In the genomic region with DNA sequence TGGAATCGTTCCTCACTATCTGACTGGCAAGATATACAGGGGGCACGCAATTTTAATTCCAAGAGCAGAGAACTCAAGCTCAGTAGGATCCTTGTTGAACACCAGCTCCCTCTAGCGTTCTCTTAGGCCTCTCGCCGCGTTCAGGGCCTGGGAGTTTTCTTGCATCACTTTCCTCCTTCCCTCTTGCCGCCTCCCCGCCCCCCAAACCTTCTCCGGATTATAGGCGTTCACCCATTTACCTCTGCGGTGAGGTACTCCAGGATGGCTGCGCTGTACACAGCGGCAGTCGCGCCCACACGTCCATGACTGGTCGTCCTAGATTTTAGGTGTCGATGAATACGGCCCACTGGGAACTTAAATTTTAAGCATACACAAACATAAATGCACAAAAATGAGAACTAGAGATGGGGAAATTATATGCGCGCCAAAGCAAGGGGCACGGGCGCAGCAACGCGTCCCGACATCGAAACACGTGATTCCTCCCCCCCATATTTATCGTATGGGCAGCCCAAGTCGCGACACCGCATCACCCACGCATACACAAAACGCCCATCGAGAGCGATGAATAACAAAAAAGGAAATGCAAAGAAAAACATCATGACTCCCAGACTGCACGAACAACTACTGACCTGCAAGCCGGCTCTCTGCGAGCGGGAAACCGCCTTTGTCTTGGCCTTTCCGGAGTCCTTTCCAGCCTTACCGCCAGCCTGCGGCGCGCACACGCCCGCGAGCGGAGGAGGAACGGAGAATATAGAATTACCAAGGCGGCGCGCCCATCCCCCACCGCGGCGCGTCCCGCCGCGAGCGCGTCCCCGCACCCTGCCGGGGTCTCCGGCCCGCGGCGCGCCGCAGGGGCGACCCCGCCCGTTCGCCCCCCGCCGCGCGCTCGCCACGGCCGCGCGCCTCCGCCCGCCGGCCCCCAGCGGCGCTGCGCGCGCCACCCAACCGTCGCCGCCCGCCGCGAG, we compare ENCODE assay signal across 1 cellular context.
A peak's percentile ranks its signal among the peaks of the same experiment; 100 is the strongest.
TF ChIP-seq lines count a peak whose summit lies in the region.

No MANE protein-coding gene starts in this region.

TF ChIP-seq in K562, 482 proteins besides CTCF, POLR2A, EP300 and RAD21 (continued from another document and continues in another):
- no peak for TF ChIP-seq ZBTB2 (IDR thresholded peaks at IDR 0.05)
- no peak for TF ChIP-seq REST (CRISPR knock-in tag; IDR thresholded peaks at IDR 0.05; ENCODE audit: low read depth)
- TF ChIP-seq TCF3 (CRISPR knock-in tag; IDR thresholded peaks at IDR 0.05), result 0 out of 2 replicates have a peak, but pooled peaks have one; percentile 19
- no peak for TF ChIP-seq ZFP91 (CRISPR knock-in tag; IDR thresholded peaks at IDR 0.05)
- no peak for TF ChIP-seq ZNF507 (tag; conservative IDR thresholded peaks at IDR 0.05)
- peak; percentile 22; the same call in 1 of the 2 replicates for TF ChIP-seq PHB2 (IDR thresholded peaks at IDR 0.05; ENCODE audit: low read depth)
- no peak for TF ChIP-seq ZNF165 (CRISPR knock-in tag; IDR thresholded peaks at IDR 0.05; ENCODE audit: borderline replicate concordance)
- peak in 1 of 2 experiments; percentile 64; a peak in 1 of 4 replicates for TF ChIP-seq SIN3A (IDR thresholded peaks at IDR 0.05; ENCODE audit: borderline replicate concordance in 2 of 2, control insufficient read depth in 1 of 2, low read depth in 2 of 2, low read length in 2 of 2)
- peak; percentile 66 to 76 for TF ChIP-seq MNT (conservative IDR thresholded peaks at IDR 0.05)
- TF ChIP-seq PRDM10 (IDR thresholded peaks at IDR 0.05; ENCODE audit: partially characterized antibody), result peak; percentile 24
- no peak; the same call in 1 of the 2 replicates for TF ChIP-seq NR1H2 (CRISPR knock-in tag; IDR thresholded peaks at IDR 0.05)
- no peak for TF ChIP-seq RFX1 (IDR thresholded peaks at IDR 0.05)
- peak; percentile 61; the same call in 1 of the 2 replicates for TF ChIP-seq ZNF766 (CRISPR knock-in tag; conservative IDR thresholded peaks at IDR 0.05)
- TF ChIP-seq ZNF175 (CRISPR knock-in tag; IDR thresholded peaks at IDR 0.05; ENCODE audit: low read depth), result no peak
- TF ChIP-seq E2F1 (CRISPR knock-in tag; IDR thresholded peaks at IDR 0.05), result peak; percentile 26; the same call in 1 of the 2 replicates
- no peak for TF ChIP-seq ELF2 (CRISPR knock-in tag; IDR thresholded peaks at IDR 0.05)
- peak; percentile 85 for TF ChIP-seq EGR1 (conservative IDR thresholded peaks at IDR 0.05)
- TF ChIP-seq, protein P1, sequence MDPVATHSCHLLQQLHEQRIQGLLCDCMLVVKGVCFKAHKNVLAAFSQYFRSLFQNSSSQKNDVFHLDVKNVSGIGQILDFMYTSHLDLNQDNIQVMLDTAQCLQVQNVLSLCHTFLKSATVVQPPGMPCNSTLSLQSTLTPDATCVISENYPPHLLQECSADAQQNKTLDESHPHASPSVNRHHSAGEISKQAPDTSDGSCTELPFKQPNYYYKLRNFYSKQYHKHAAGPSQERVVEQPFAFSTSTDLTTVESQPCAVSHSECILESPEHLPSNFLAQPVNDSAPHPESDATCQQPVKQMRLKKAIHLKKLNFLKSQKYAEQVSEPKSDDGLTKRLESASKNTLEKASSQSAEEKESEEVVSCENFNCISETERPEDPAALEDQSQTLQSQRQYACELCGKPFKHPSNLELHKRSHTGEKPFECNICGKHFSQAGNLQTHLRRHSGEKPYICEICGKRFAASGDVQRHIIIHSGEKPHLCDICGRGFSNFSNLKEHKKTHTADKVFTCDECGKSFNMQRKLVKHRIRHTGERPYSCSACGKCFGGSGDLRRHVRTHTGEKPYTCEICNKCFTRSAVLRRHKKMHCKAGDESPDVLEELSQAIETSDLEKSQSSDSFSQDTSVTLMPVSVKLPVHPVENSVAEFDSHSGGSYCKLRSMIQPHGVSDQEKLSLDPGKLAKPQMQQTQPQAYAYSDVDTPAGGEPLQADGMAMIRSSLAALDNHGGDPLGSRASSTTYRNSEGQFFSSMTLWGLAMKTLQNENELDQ (CRISPR knock-in tag; IDR thresholded peaks at IDR 0.05; ENCODE audit: borderline replicate concordance), result no peak
- TF ChIP-seq, protein P2, sequence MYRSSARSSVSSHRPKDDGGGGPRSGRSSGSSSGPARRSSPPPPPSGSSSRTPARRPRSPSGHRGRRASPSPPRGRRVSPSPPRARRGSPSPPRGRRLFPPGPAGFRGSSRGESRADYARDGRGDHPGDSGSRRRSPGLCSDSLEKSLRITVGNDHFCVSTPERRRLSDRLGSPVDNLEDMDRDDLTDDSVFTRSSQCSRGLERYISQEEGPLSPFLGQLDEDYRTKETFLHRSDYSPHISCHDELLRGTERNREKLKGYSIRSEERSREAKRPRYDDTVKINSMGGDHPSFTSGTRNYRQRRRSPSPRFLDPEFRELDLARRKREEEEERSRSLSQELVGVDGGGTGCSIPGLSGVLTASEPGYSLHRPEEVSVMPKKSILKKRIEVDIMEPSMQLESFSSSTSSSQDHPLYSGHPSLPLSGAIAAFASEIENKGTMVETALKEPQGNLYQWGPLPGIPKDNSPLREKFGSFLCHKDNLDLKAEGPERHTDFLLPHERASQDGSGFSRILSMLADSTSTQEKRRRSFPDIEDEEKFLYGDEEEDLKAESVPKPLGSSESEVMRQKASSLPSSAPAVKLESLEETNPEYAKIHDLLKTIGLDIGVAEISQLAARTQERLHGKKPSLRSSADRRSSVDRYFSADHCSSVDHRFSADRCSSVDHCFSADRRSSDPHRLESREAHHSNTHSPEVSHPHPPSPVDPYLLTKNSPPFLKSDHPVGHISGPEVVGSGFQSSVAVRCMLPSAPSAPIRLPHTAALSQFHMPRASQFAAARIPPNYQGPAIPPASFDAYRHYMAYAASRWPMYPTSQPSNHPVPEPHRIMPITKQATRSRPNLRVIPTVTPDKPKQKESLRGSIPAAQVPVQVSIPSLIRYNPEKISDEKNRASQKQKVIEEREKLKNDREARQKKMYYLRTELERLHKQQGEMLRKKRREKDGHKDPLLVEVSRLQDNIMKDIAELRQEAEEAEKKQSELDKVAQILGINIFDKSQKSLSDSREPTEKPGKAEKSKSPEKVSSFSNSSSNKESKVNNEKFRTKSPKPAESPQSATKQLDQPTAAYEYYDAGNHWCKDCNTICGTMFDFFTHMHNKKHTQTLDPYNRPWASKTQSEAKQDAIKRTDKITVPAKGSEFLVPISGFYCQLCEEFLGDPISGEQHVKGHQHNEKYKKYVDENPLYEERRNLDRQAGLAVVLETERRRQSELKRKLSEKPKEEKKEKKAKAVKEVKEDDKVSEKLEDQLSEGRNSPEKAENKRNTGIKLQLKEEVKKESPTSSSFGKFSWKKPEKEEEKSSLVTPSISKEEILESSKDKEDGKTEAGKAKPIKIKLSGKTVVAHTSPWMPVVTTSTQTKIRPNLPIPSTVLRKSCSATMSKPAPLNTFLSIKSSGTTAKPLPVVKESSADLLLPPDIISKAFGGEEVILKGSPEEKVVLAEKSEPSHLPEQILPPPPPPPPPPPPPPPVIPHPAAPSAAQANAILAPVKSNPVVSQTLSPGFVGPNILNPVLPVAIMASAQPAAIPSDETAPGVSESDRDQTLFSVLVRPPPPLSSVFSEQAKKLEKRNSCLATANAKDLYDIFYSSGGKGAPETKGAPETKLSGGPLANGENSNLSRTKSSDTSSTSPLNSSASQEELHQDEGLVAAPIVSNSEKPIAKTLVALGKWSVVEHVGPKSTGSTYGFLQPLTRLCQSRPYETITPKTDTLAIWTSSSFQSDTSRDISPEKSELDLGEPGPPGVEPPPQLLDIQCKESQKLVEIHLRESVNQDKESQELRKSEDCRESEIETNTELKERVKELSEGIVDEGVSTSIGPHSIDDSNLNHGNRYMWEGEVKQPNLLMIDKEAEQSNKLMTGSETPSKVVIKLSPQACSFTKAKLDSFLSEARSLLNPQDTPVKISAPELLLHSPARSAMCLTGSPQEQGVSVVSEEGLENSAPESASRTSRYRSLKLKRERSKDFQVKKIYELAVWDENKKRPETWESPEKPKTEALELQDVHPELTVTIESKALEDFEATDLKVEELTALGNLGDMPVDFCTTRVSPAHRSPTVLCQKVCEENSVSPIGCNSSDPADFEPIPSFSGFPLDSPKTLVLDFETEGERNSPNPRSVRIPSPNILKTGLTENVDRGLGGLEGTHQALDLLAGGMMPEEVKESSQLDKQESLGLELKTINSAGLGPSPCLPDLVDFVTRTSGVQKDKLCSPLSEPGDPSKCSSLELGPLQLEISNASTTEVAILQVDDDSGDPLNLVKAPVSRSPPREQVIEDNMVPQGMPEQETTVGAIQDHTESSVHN (IDR thresholded peaks at IDR 0.05; ENCODE audit: borderline replicate concordance in 1 of 2, low read depth in 1 of 2), result no peak
- TF ChIP-seq ADNP (tag; IDR thresholded peaks at IDR 0.05), result no peak
